8 cellular contexts compared by ENCODE assay signal in genomic region chr12:111445311-111446043, GRCh38. TPM values are rescaled to one million over a fixed set of nuclear protein-coding genes. Genes with fewer than 3 reads are reported as not detected.
DNase-seq lines count a peak whose midpoint lies in the region; ATAC-seq, FAIRE-seq and TF ChIP-seq lines count a peak whose summit lies in the region.

No MANE protein-coding gene starts in this region.

- H3K4me3 Mint-ChIP-seq in activated CD4-positive, alpha-beta T cell treated with anti-CD3 and anti-CD28 coated beads, Interleukin-2, amount 10 ng/mL, durations not matched to agents 7 days and 5 days, result no peak overlapping the region
- peak overlapping the region in 1 of 3 donors; percentile 64 for H3K4me3 Mint-ChIP-seq in T-cell

- H3K9me3 ChIP-seq in kidney (ENCODE audit: control insufficient read depth in 1 of 2, low read length in 2 of 2) (no peaks in the 10 kb centered on the region), suprapubic skin (no peaks in the 10 kb centered on the region)

- 76% methylated on average over 3 of the region's 7 CpGs for WGBS in suprapubic skin

- no peaks in the 10 kb centered on the region for H3K27me3 ChIP-seq in suprapubic skin

- no peak for DNase-seq in activated CD4-positive, alpha-beta T cell treated with anti-CD3 and anti-CD28 coated beads, Interleukin-2, amount 10 ng/mL, durations not matched to agents 7 days and 5 days
- no peak for DNase-seq in activated CD4-positive, alpha-beta T cell treated with anti-CD3 and anti-CD28 coated beads, Interleukin-2, amount 50 U/mL, for 1 hour
- DNase-seq in T-cell (peak in 2 of 34 experiments; percentile 4 to 12), kidney (peak; percentile 82), suprapubic skin (ENCODE audit: low spot score in 2 of 2) (peak in 1 of 2 donors; percentile 56), NCI-H2227 (lab: John Stamatoyannopoulos, UW; ENCODE audit: unreplicated experiment) (no peak)
- DNase-seq in NK-92 treated with Interleukin-12 subunit alpha and Interleukin-12 subunit beta, amount 100 ng/mL, for 24 hours (lab: John Stamatoyannopoulos, UW), result no peak

- peak overlapping the region in 1 of 2 donors; percentile 63 for H3K9ac ChIP-seq in kidney (ENCODE audit: low read length in 2 of 2)

- peaks cover 73% of the 10 kb centered on the region for H3K4me1 Mint-ChIP-seq in activated CD4-positive, alpha-beta T cell treated with anti-CD3 and anti-CD28 coated beads, Interleukin-2, amount 10 ng/mL, durations not matched to agents 7 days and 5 days
- peaks cover 63 to 95% (median 75%) of the 10 kb centered on the region in 3 donors for H3K4me1 Mint-ChIP-seq in T-cell

- no peak for FAIRE-seq in kidney (lab: Jason Lieb, UNC)

- TF ChIP-seq CTCF in kidney (IDR thresholded peaks at IDR 0.05; ENCODE audit: borderline replicate concordance, extremely low read depth, insufficient read depth) (no peak), suprapubic skin (IDR thresholded peaks at IDR 0.05) (no peak)

- H3K27me3 Mint-ChIP-seq in activated CD4-positive, alpha-beta T cell treated with anti-CD3 and anti-CD28 coated beads, Interleukin-2, amount 10 ng/mL, durations not matched to agents 7 days and 5 days, result no peaks in the 10 kb centered on the region
- no peaks in the 10 kb centered on the region for H3K27me3 Mint-ChIP-seq in T-cell

- H3K36me3 Mint-ChIP-seq in activated CD4-positive, alpha-beta T cell treated with anti-CD3 and anti-CD28 coated beads, Interleukin-2, amount 10 ng/mL, durations not matched to agents 7 days and 5 days (ENCODE audit: low read depth), result peaks cover 45% of the 10 kb centered on the region
- H3K36me3 Mint-ChIP-seq in T-cell, result peaks cover 26% of the 10 kb centered on the region

- ATAC-seq in T-cell (replicated peaks in 1 of 4) (no peak), GM21360 (IDR thresholded peaks at IDR 0.05; ENCODE audit: unreplicated experiment) (no peak)

- POLR2A ChIA-PET in activated CD4-positive, alpha-beta T cell treated with anti-CD3 and anti-CD28 coated beads, Interleukin-2, amount 10 ng/mL, durations not matched to agents 7 days and 5 days (lab: Charles Lee), result interaction anchor here (0.6 kb wide), 2 partner anchors 12 to 42 kb away, joined by 3 to 6 read pairs; no protein-coding TSS in a partner anchor
- POLR2A ChIA-PET in T-cell (lab: Charles Lee), result interaction anchor here (0.6 to 2.8 kb wide), 6 partner anchors 11 to 1872 kb away, joined by 3 to 22 read pairs (median 5); partner anchors contain the start of gene MVK (in 1 of the 2)

- peak overlapping the region; percentile 80 to 81 for H3K27ac ChIP-seq in kidney (ENCODE audit: low read depth in 2 of 2, low read length in 2 of 2)
- H3K27ac ChIP-seq in suprapubic skin, result peak overlapping the region; percentile 45

- no peaks in the 10 kb centered on the region for H3K9me3 Mint-ChIP-seq in activated CD4-positive, alpha-beta T cell treated with anti-CD3 and anti-CD28 coated beads, Interleukin-2, amount 10 ng/mL, durations not matched to agents 7 days and 5 days
- no peaks in the 10 kb centered on the region for H3K9me3 Mint-ChIP-seq in T-cell

- CTCF ChIA-PET in activated CD4-positive, alpha-beta T cell treated with anti-CD3 and anti-CD28 coated beads, Interleukin-2, amount 10 ng/mL, durations not matched to agents 7 days and 5 days (lab: Charles Lee), result interaction anchor here (0.6 to 8.1 kb wide), 8 partner anchors 10 to 672 kb away, joined by 3 to 79 read pairs (median 16); no protein-coding TSS in a partner anchor
- CTCF ChIA-PET in T-cell (lab: Charles Lee), result interaction anchor here (0.6 to 3.0 kb wide), 8 partner anchors 10 to 49 kb away, joined by 3 to 23 read pairs (median 10); no protein-coding TSS in a partner anchor

- no peak for TF ChIP-seq POLR2A in suprapubic skin (IDR thresholded peaks at IDR 0.05)

- peak overlapping the region; percentile 88 for H3K27ac Mint-ChIP-seq in activated CD4-positive, alpha-beta T cell treated with anti-CD3 and anti-CD28 coated beads, Interleukin-2, amount 10 ng/mL, durations not matched to agents 7 days and 5 days
- peak overlapping the region; percentile 89 to 96 for H3K27ac Mint-ChIP-seq in T-cell

- no peak for TF ChIP-seq EP300 in suprapubic skin (IDR thresholded peaks at IDR 0.05)

- H3K4me1 ChIP-seq in kidney (ENCODE audit: control insufficient read depth in 1 of 2, insufficient read depth in 1 of 2, low read depth in 1 of 2, low read length in 2 of 2), result peaks cover 38 to 49% of the 10 kb centered on the region in 2 donors
- peaks cover 64% of the 10 kb centered on the region for H3K4me1 ChIP-seq in suprapubic skin

- H3K4me3 ChIP-seq in kidney (ENCODE audit: low read length in 2 of 2), result no peak overlapping the region
- no peak overlapping the region for H3K4me3 ChIP-seq in suprapubic skin

- intact Hi-C loops in kidney (cut with DNase I), result no loop called here

- peaks cover 13 to 23% of the 10 kb centered on the region in 2 donors for H3K36me3 ChIP-seq in kidney (ENCODE audit: control insufficient read depth in 1 of 2, insufficient read depth in 2 of 2, low read length in 2 of 2)
- peaks cover 52% of the 10 kb centered on the region for H3K36me3 ChIP-seq in suprapubic skin

RNA-seq across cellular contexts. Expression of gene SH2B3, which starts 39.8 kb away (rescaled TPM):
- 10 to 100 TPM; 29.7 to 29.8 TPM for total RNA-seq in activated CD4-positive, alpha-beta T cell treated with anti-CD3 and anti-CD28 coated beads, Interleukin-2, amount 10 ng/mL, durations not matched to agents 7 days and 5 days
- total RNA-seq in T-cell (10 to 100 TPM; 24.6 to 38.8 (median 28.8) TPM), kidney (35.0 TPM), suprapubic skin (1 to 10 TPM; 3.4 to 7.1 (median 4.2) TPM)
- polyA plus RNA-seq in kidney (ENCODE audit: insufficient read depth, low read depth, low replicate concordance), result 7.3 TPM
